9 cellular contexts compared by ENCODE assay signal in genomic region chr3:170740726-170741591, GRCh38.
DNase-seq lines count a peak whose midpoint lies in the region; ATAC-seq, FAIRE-seq and TF ChIP-seq lines count a peak whose summit lies in the region.
"Had no signal": no experiment of that assay in that cellular context is flagged by ENCODE, and none has a peak within 500 bp of the region (broad histone marks: within the 10 kb centered on the region; RNA-seq: fewer than 3 reads in every experiment).

No MANE protein-coding gene starts in this region.

- H2BK5ac ChIP-seq in H1 (ENCODE audit: low read depth, low read length) (no peak overlapping the region), neuronal stem cell (ENCODE audit: low read length) (no peak overlapping the region)

- H3K4me3 ChIP-seq in H1 (ENCODE audit: extremely low read depth in 1 of 4, insufficient read depth in 2 of 4, low read depth in 3 of 4, low read length in 4 of 4) (no peak overlapping the region), neuronal stem cell (ENCODE audit: low read length in 2 of 2) (no peak overlapping the region)

- no peak overlapping the region for H2BK20ac ChIP-seq in H1 (ENCODE audit: low read length)

- H3K9ac ChIP-seq in H1 (replicated peaks in 1 of 4; ENCODE audit: extremely low read depth in 1 of 4, low read depth in 3 of 4, low read length in 3 of 4) (no peak overlapping the region), neuronal stem cell (ENCODE audit: low read depth, low read length, poor library complexity) (no peak overlapping the region)

- H2BK120ac ChIP-seq in H1 (replicated peaks; ENCODE audit: low read depth, low read length) (no peak overlapping the region), neuronal stem cell (ENCODE audit: low read depth, low read length) (peak overlapping the region; percentile 78)

- H3K36me3 ChIP-seq in H1 (ENCODE audit: control insufficient read depth in 2 of 4, insufficient read depth in 4 of 4, low read length in 3 of 4) (0 out of 8 replicates have a peak, but pooled peaks cover 0 to 2% (median 0%) of the 10 kb centered on the region in 4 experiments), neuronal stem cell (replicated peaks in 1 of 2; ENCODE audit: control insufficient read depth in 2 of 2, insufficient read depth in 2 of 2, low read length in 2 of 2) (no peaks in the 10 kb centered on the region)

- WGBS in H1 (ENCODE audit: extremely low coverage in 1 of 2, insufficient coverage in 1 of 2, insufficient read length in 1 of 2, insufficient replicate concordance in 2 of 2, low coverage in 1 of 2, low lambda C conversion rate in 2 of 2, missing lambda C conversion rate in 1 of 2), 2 experiments = 76% methylated on average over 10 of the region's 10 CpGs; no CpG with 5 or more reads in 1 of the 2 experiments
- WGBS in neuronal stem cell (ENCODE audit: extremely low coverage in 2 of 2, insufficient read length in 2 of 2, insufficient replicate concordance in 1 of 2), 2 donors = no CpG with 5 or more reads among the region's 10 CpGs

- no peak overlapping the region for H2BK15ac ChIP-seq in H1 (ENCODE audit: low read length)
- H2BK15ac ChIP-seq in neuronal stem cell (ENCODE audit: low read length) = no peak overlapping the region

- H3K4me2 ChIP-seq in H1 (ENCODE audit: insufficient read depth in 1 of 2, low read depth in 2 of 2, low read length in 2 of 2) (no peak overlapping the region; a peak in 1 of 4 replicates), neuronal stem cell (ENCODE audit: insufficient read depth, low read length, poor library complexity, severe bottlenecking) (no peak overlapping the region)

- H3K79me2 ChIP-seq in H1 (ENCODE audit: control insufficient read depth in 1 of 2, insufficient read depth in 2 of 2, low read length in 2 of 2) = no peaks in the 10 kb centered on the region

- no peak for FAIRE-seq in H1 (lab: Jason Lieb, UNC)

- H3K56ac ChIP-seq in H1 (replicated peaks; ENCODE audit: insufficient read length, low read depth, low read length) = no peak overlapping the region

- H4K5ac ChIP-seq in H1 (ENCODE audit: insufficient read length, low read depth, low read length) = no peak overlapping the region

- no peak overlapping the region for H2AK5ac ChIP-seq in H1 (ENCODE audit: low read depth, low read length)
- no peak overlapping the region for H2AK5ac ChIP-seq in neuronal stem cell (ENCODE audit: low read depth, low read length)

- H3K4ac ChIP-seq in H1 (replicated peaks; ENCODE audit: insufficient read length, low read depth, low read length) = no peak overlapping the region
- no peak overlapping the region for H3K4ac ChIP-seq in neuronal stem cell (ENCODE audit: low read length)

- H3K4me1 ChIP-seq in H1 (replicated peaks in 1 of 4; ENCODE audit: control insufficient read depth in 3 of 4, insufficient read depth in 4 of 4, low read length in 3 of 4) (no peaks in the 10 kb centered on the region), neuronal stem cell (ENCODE audit: control insufficient read depth in 2 of 2, insufficient read depth in 1 of 2, low read depth in 1 of 2, low read length in 2 of 2) (no peaks in the 10 kb centered on the region)

- no peak for TF ChIP-seq EP300 in H1 (IDR thresholded peaks at IDR 0.05; ENCODE audit: borderline replicate concordance in 1 of 2, low read depth in 2 of 2, low read length in 2 of 2)

- H4K20me1 ChIP-seq in H1 (replicated peaks in 1 of 2; ENCODE audit: control insufficient read depth in 1 of 2, insufficient read depth in 2 of 2, low read length in 2 of 2) = no peaks in the 10 kb centered on the region

- peaks cover 7 to 8% of the 10 kb centered on the region in 2 experiments; a peak in 3 of 4 replicates for H3K9me3 ChIP-seq in H1 (ENCODE audit: insufficient read depth in 2 of 2, low read depth in 1 of 2, low read length in 1 of 2)
- H3K9me3 ChIP-seq in neuronal stem cell (replicated peaks in 1 of 2; ENCODE audit: control insufficient read depth in 2 of 2, insufficient read depth in 1 of 2, low read depth in 1 of 2, low read length in 2 of 2) = no peaks in the 10 kb centered on the region

- POLR2A ChIA-PET in H1 (lab: Charles Lee; ENCODE audit: partially characterized antibody) = no interaction called here

- no peak overlapping the region for H4K91ac ChIP-seq in H1 (replicated peaks; ENCODE audit: insufficient read length, low read length)
- no peak overlapping the region for H4K91ac ChIP-seq in neuronal stem cell (ENCODE audit: low read depth, low read length, poor library complexity)

- TF ChIP-seq RAD21 in H1 (IDR thresholded peaks at IDR 0.05 in 1 of 2, conservative IDR thresholded peaks at IDR 0.05 in 1 of 2; ENCODE audit: low read depth in 2 of 2, low read length in 2 of 2) = no peak

- no peak for TF ChIP-seq CTCF in H1 (IDR thresholded peaks at IDR 0.05; ENCODE audit: control extremely low read depth in 1 of 3, insufficient read depth in 1 of 3, low read depth in 1 of 3, low read length in 3 of 3)

- H3K79me1 ChIP-seq in H1 (ENCODE audit: low read depth, low read length) = no peaks in the 10 kb centered on the region
- H3K79me1 ChIP-seq in neuronal stem cell (ENCODE audit: low read depth, low read length) = no peaks in the 10 kb centered on the region

- TF ChIP-seq POLR2A in H1 (IDR thresholded peaks at IDR 0.05; ENCODE audit: control extremely low read depth in 1 of 2, low read depth in 2 of 2, low read length in 2 of 2) = no peak

- H3K23me2 ChIP-seq in H1 (ENCODE audit: low read depth, low read length) = no peaks in the 10 kb centered on the region

- no peak overlapping the region for H3K27ac ChIP-seq in H1 (ENCODE audit: low read depth, low read length)
- H3K27ac ChIP-seq in neuronal stem cell (replicated peaks; ENCODE audit: low read length) = no peak overlapping the region

- CTCF ChIA-PET in H1 (lab: Charles Lee; ENCODE audit: partially characterized antibody) = interaction anchor here (1.3 kb wide), 1 partner anchor 19 kb away, joined by 3 read pairs; no protein-coding TSS in a partner anchor

- no peaks in the 10 kb centered on the region for H3K27me3 ChIP-seq in H1 (replicated peaks in 1 of 4; ENCODE audit: control insufficient read depth in 3 of 4, extremely low read depth in 1 of 4, insufficient read depth in 3 of 4, low read length in 3 of 4)
- no peaks in the 10 kb centered on the region for H3K27me3 ChIP-seq in neuronal stem cell (ENCODE audit: control insufficient read depth in 3 of 3, insufficient read depth in 3 of 3, low read depth in 1 of 3, low read length in 3 of 3)

- H2AFZ ChIP-seq in H1 (ENCODE audit: low read length) (peak overlapping the region; percentile 81; the same call in 1 of the 2 replicates), neuronal stem cell (ENCODE audit: low read length) (no peak overlapping the region)

- H2BK12ac ChIP-seq in H1 (ENCODE audit: low read depth, low read length) = no peak overlapping the region
- no peak overlapping the region for H2BK12ac ChIP-seq in neuronal stem cell (ENCODE audit: low read length)

- H3K14ac ChIP-seq in H1 (ENCODE audit: insufficient read length) (no peak overlapping the region), neuronal stem cell (ENCODE audit: low read length) (no peak overlapping the region)

- H3K23ac ChIP-seq in H1 (ENCODE audit: insufficient read length) = no peak overlapping the region
- no peak overlapping the region for H3K23ac ChIP-seq in neuronal stem cell (ENCODE audit: low read depth, low read length, poor library complexity)

- H4K8ac ChIP-seq in H1 (ENCODE audit: extremely low read depth, insufficient read depth, low read length) = peak overlapping the region; percentile 71; the same call in 1 of the 2 replicates
- H4K8ac ChIP-seq in neuronal stem cell (ENCODE audit: low read depth, low read length) = no peak overlapping the region

- H3K18ac ChIP-seq in H1 (ENCODE audit: extremely low read depth, low read length) = no peak overlapping the region; the same call in 1 of the 2 replicates
- H3K18ac ChIP-seq in neuronal stem cell (ENCODE audit: low read length) = peak overlapping the region; percentile 44

- peak; percentile 82 for DNase-seq in COLO829 (ENCODE audit: low spot score)
- DNase-seq in NCI-H446 treated with DMSO at 0.1 percent for 48 hours (lab: John Stamatoyannopoulos, UW) = peak; percentile 41
- DNase-seq in H1 (ENCODE audit: low read depth in 1 of 2, low spot score in 2 of 2) = no peak
- no peak for DNase-seq in neuronal stem cell (ENCODE audit: low spot score)
- no peak for DNase-seq in HPDE6-E6E7 (ENCODE audit: extremely low spot score)
- no peak for DNase-seq in activated CD4-positive, alpha-beta T cell treated with anti-CD3 and anti-CD28 coated beads, Interleukin-2, amount 50 U/mL, for 1 hour
- DNase-seq: NCI-H526 had no signal

- ATAC-seq in HG02938 (IDR thresholded peaks at IDR 0.05; ENCODE audit: unreplicated experiment) (no peak), GM18870 (IDR thresholded peaks at IDR 0.05; ENCODE audit: unreplicated experiment) (no peak)

TF ChIP-seq in H1, 55 proteins besides CTCF, POLR2A, EP300 and RAD21 (continues in another document):
- TF ChIP-seq KDM1A (IDR thresholded peaks at IDR 0.05; ENCODE audit: borderline replicate concordance, low read length) (no peak), GTF2F1 (IDR thresholded peaks at IDR 0.05; ENCODE audit: borderline replicate concordance, low read depth, low read length) (no peak), CREB1 (IDR thresholded peaks at IDR 0.05) (no peak), RXRA (IDR thresholded peaks at IDR 0.05; ENCODE audit: insufficient read depth, low read depth, low read length) (no peak), HDAC2 (IDR thresholded peaks at IDR 0.05; ENCODE audit: borderline replicate concordance in 1 of 2, low read depth in 2 of 2, low read length in 2 of 2) (no peak), BACH1 (IDR thresholded peaks at IDR 0.05; ENCODE audit: low read length) (no peak), RBBP5 (IDR thresholded peaks at IDR 0.05; ENCODE audit: borderline replicate concordance, low read depth, low read length) (no peak), CTBP2 (IDR thresholded peaks at IDR 0.05; ENCODE audit: borderline replicate concordance, insufficient read depth, insufficient read length, low read length) (no peak), SP1 (IDR thresholded peaks at IDR 0.05; ENCODE audit: low read depth, low read length) (no peak), TBP (IDR thresholded peaks at IDR 0.05; ENCODE audit: low read depth, low read length) (no peak), SRF (IDR thresholded peaks at IDR 0.05; ENCODE audit: low read depth, low read length) (no peak), EZH2 (IDR thresholded peaks at IDR 0.05; ENCODE audit: low read depth, low read length, severe bottlenecking) (no peak), RFX5 (IDR thresholded peaks at IDR 0.05; ENCODE audit: borderline replicate concordance, low read depth, low read length) (no peak), CEBPB (IDR thresholded peaks at IDR 0.05; ENCODE audit: low read depth, low read length) (no peak), SIN3A (conservative IDR thresholded peaks at IDR 0.05 in 1 of 2, IDR thresholded peaks at IDR 0.05 in 1 of 2; ENCODE audit: low read depth in 1 of 2, low read length in 2 of 2) (no peak), JUN (IDR thresholded peaks at IDR 0.05; ENCODE audit: low read depth, low read length) (no peak)

Comparison
In these comparisons a context has a peak if more than half of its experiments do, and no peak if none do; other contexts are left out.
1. DNase-seq: peak in COLO829 (single experiment) and NCI-H446 treated with DMSO at 0.1 percent for 48 hours (single experiment); none in H1 (0 of 2), neuronal stem cell (single experiment), HPDE6-E6E7 (single experiment) and activated CD4-positive, alpha-beta T cell treated with anti-CD3 and anti-CD28 coated beads, Interleukin-2, amount 50 U/mL, for 1 hour (single experiment).